Comparison of ENCODE assay signal across 8 cellular contexts in genomic region chr5:40754381-40755092, GRCh38. TPM values are rescaled to one million over a fixed set of nuclear protein-coding genes. Genes with fewer than 3 reads are reported as not detected.
A peak's percentile ranks its signal among the peaks of the same experiment; 100 is the strongest.
DNase-seq lines count a peak whose midpoint lies in the region; ATAC-seq and TF ChIP-seq lines count a peak whose summit lies in the region.

No MANE protein-coding gene starts in this region.

- intact Hi-C loops in body of pancreas (cut with DNase I): no loop called here

- H3K4me2 ChIP-seq in DOHH2 (ENCODE audit: low read length): peak overlapping the region; percentile 78

- H3K4me1 ChIP-seq in DOHH2 (ENCODE audit: control insufficient read depth, low read length) (peaks cover 20% of the 10 kb centered on the region), body of pancreas (peaks cover 14% of the 10 kb centered on the region), mucosa of stomach (ENCODE audit: control insufficient read depth, insufficient read depth, low read length) (no peaks in the 10 kb centered on the region)

- 6 to 8% methylated on average over 6 of the region's 6 CpGs for WGBS in body of pancreas, 2 donors

- peaks cover 58% of the 10 kb centered on the region for H3K79me2 ChIP-seq in DOHH2 (ENCODE audit: control insufficient read depth, low read length)

- H3K27ac ChIP-seq in DOHH2 (ENCODE audit: low read depth, low read length) (peak overlapping the region; percentile 62), body of pancreas (peak overlapping the region; percentile 81 to 93 (median 86))

- peaks cover 11% of the 10 kb centered on the region; the same call in 1 of the 2 replicates for H3F3A ChIP-seq in DOHH2 (ENCODE audit: control insufficient read depth, insufficient read depth)

- TF ChIP-seq CTCF in DOHH2 (IDR thresholded peaks at IDR 0.05; ENCODE audit: low read depth, low read length, poor library complexity, severe bottlenecking) (no peak), body of pancreas (IDR thresholded peaks at IDR 0.05) (no peak)

- H3K9me3 ChIP-seq in DOHH2 (ENCODE audit: control insufficient read depth, insufficient read depth, low read length): no peaks in the 10 kb centered on the region
- H3K9me3 ChIP-seq in body of pancreas: no peaks in the 10 kb centered on the region
- no peaks in the 10 kb centered on the region for H3K9me3 ChIP-seq in mucosa of stomach (ENCODE audit: control insufficient read depth, low read length)

- H4K20me1 ChIP-seq in DOHH2 (ENCODE audit: control insufficient read depth, insufficient read depth, low read depth, low read length): peaks cover 4% of the 10 kb centered on the region; the same call in 1 of the 2 replicates

- no peaks in the 10 kb centered on the region for H3K9me2 ChIP-seq in DOHH2 (replicated peaks; ENCODE audit: control insufficient read depth, low read length)

- TF ChIP-seq POLR2A in body of pancreas (IDR thresholded peaks at IDR 0.05): no peak

- peak overlapping the region; percentile 94 for H3K9ac ChIP-seq in mucosa of stomach (ENCODE audit: low read length)

- H3K4me3 ChIP-seq in DOHH2 (ENCODE audit: low read length) (peak overlapping the region; percentile 83), body of pancreas (peak overlapping the region in 1 of 2 donors; percentile 87), mucosa of stomach (ENCODE audit: low read length) (peak overlapping the region; percentile 78)

- H3K36me3 ChIP-seq in DOHH2 (ENCODE audit: control insufficient read depth, low read length) (no peaks in the 10 kb centered on the region), body of pancreas (replicated peaks in 1 of 2; ENCODE audit: insufficient read depth in 1 of 2, low read depth in 2 of 2) (no peaks in the 10 kb centered on the region), mucosa of stomach (ENCODE audit: control insufficient read depth, insufficient read depth, low read length) (no peaks in the 10 kb centered on the region)

- ATAC-seq in GM19468 (IDR thresholded peaks at IDR 0.05; ENCODE audit: extremely low read depth, unreplicated experiment) (peak; percentile 2), HG03520 (IDR thresholded peaks at IDR 0.05; ENCODE audit: unreplicated experiment) (peak; percentile 33), body of pancreas (peak; percentile 1)

- H3K27me3 ChIP-seq in DOHH2 (ENCODE audit: control insufficient read depth, low read length) (no peaks in the 10 kb centered on the region), body of pancreas (no peaks in the 10 kb centered on the region), mucosa of stomach (ENCODE audit: control insufficient read depth, insufficient read depth, low read length) (no peaks in the 10 kb centered on the region)

- DNase-seq in body of pancreas: no peak
- DNase-seq in UCSD-AML1 (lab: John Stamatoyannopoulos, UW; ENCODE audit: unreplicated experiment): no peak
- no peak for DNase-seq in NCI-H2227 (lab: John Stamatoyannopoulos, UW; ENCODE audit: unreplicated experiment)
- DNase-seq in HuH-7 (ENCODE audit: low spot score): no peak

RNA-seq across cellular contexts. Expression of gene TTC33, which starts 1.2 kb away (rescaled TPM):
- total RNA-seq in body of pancreas: 1 to 10 TPM; 2.3 to 9.3 TPM

RNA-seq across cellular contexts. Expression of gene PRKAA1, which starts 43.6 kb away (rescaled TPM):
- total RNA-seq in body of pancreas: 10 to 100 TPM; 53.2 to 70.9 TPM
